Comparison of ENCODE assay signal across 16 cellular contexts in genomic region chr4:39898015-39898414, GRCh38.
A peak's percentile ranks its signal among the peaks of the same experiment; 100 is the strongest.
DNase-seq lines count a peak whose midpoint lies in the region; ATAC-seq, FAIRE-seq and TF ChIP-seq lines count a peak whose summit lies in the region.
"Had no signal": no experiment of that assay in that cellular context is flagged by ENCODE, and none has a peak within 500 bp of the region (broad histone marks: within the 10 kb centered on the region; RNA-seq: fewer than 3 reads in every experiment).

No MANE protein-coding gene starts in this region.

- H3K4me3 Mint-ChIP-seq in GM23338 (no peak overlapping the region), progenitor cell of endocrine pancreas (ENCODE audit: low read depth) (no peak overlapping the region)
- H3K4me3 Mint-ChIP-seq: B cell; CD4-positive, alpha-beta T cell had no signal

- H3K79me1 ChIP-seq in H1 (ENCODE audit: low read depth, low read length): no peaks in the 10 kb centered on the region

- peaks cover 70% of the 10 kb centered on the region for H3K36me3 Mint-ChIP-seq in GM23338 (ENCODE audit: low read depth)
- H3K36me3 Mint-ChIP-seq in progenitor cell of endocrine pancreas (ENCODE audit: insufficient read depth): peaks cover 34% of the 10 kb centered on the region

- peaks cover 19% of the 10 kb centered on the region for H3K4me1 Mint-ChIP-seq in GM23338
- peaks cover 10% of the 10 kb centered on the region for H3K4me1 Mint-ChIP-seq in progenitor cell of endocrine pancreas (ENCODE audit: low read depth)

- H2BK15ac ChIP-seq in H1 (ENCODE audit: low read length): no peak overlapping the region

- no peak overlapping the region for H2BK12ac ChIP-seq in H1 (ENCODE audit: low read depth, low read length)

- H3K79me2 ChIP-seq in GM23338 (replicated peaks; ENCODE audit: insufficient read depth) (no peaks in the 10 kb centered on the region), H1 (ENCODE audit: control insufficient read depth in 1 of 2, insufficient read depth in 2 of 2, low read length in 2 of 2) (no peaks in the 10 kb centered on the region)

- no peak overlapping the region for H4K91ac ChIP-seq in H1 (replicated peaks; ENCODE audit: insufficient read length, low read length)

- POLR2A ChIA-PET in Panc1 (lab: Charles Lee) (no interaction called here), H1 (lab: Charles Lee; ENCODE audit: partially characterized antibody) (interaction anchor here (0.6 to 0.8 kb wide), 2 partner anchors 10 to 76 kb away, joined by 3 to 4 read pairs; no protein-coding TSS in a partner anchor)

- H4K20me1 ChIP-seq in GM23338 (replicated peaks; ENCODE audit: insufficient read depth) (no peaks in the 10 kb centered on the region), H1 (replicated peaks in 1 of 2; ENCODE audit: control insufficient read depth in 1 of 2, insufficient read depth in 2 of 2, low read length in 2 of 2) (no peaks in the 10 kb centered on the region)

- no peak for TF ChIP-seq EP300 in H1 (IDR thresholded peaks at IDR 0.05; ENCODE audit: borderline replicate concordance in 1 of 2, low read depth in 2 of 2, low read length in 2 of 2)
- TF ChIP-seq EP300 in gastroesophageal sphincter (IDR thresholded peaks at IDR 0.05): no peak

- no peak for TF ChIP-seq RAD21 in H1 (IDR thresholded peaks at IDR 0.05 in 1 of 2, conservative IDR thresholded peaks at IDR 0.05 in 1 of 2; ENCODE audit: low read depth in 2 of 2, low read length in 2 of 2)

- CTCF ChIA-PET in Panc1 (lab: Charles Lee) (interaction anchor here (0.6 kb wide), 3 partner anchors 325 to 1004 kb away, joined by 3 to 4 read pairs (median 4); no protein-coding TSS in a partner anchor), H1 (lab: Charles Lee; ENCODE audit: partially characterized antibody) (interaction anchor here (0.6 to 1.6 kb wide), 5 partner anchors 12 to 199 kb away, joined by 3 to 4 read pairs (median 3); no protein-coding TSS in a partner anchor)

- no peak overlapping the region for H3K9ac ChIP-seq in H1 (replicated peaks in 1 of 4; ENCODE audit: extremely low read depth in 1 of 4, low read depth in 3 of 4, low read length in 3 of 4)
- H3K9ac ChIP-seq: BLaER1 treated with 17β-estradiol and CSF1 and Interleukin-3, amounts not matched to agents 10 nM and 100 nM had no signal

- no peak for ATAC-seq in GM23338
- ATAC-seq in Panc1: no peak
- no peak for ATAC-seq in gastroesophageal sphincter
- no peak for ATAC-seq in sciatic nerve

- H2BK120ac ChIP-seq in H1 (replicated peaks; ENCODE audit: low read depth, low read length): no peak overlapping the region

- H4K8ac ChIP-seq in H1 (ENCODE audit: extremely low read depth, insufficient read depth, low read length): no peak overlapping the region

- H3K4ac ChIP-seq in H1 (replicated peaks; ENCODE audit: insufficient read length, low read depth, low read length): no peak overlapping the region

- no peak overlapping the region for H2AK5ac ChIP-seq in H1 (ENCODE audit: low read depth, low read length)

- WGBS in H1 (ENCODE audit: extremely low coverage in 1 of 2, insufficient coverage in 1 of 2, insufficient read length in 1 of 2, insufficient replicate concordance in 2 of 2, low coverage in 1 of 2, low lambda C conversion rate in 2 of 2, missing lambda C conversion rate in 1 of 2), 2 experiments: 83% methylated on average over 1 of the region's 1 CpG; no CpG with 5 or more reads in 1 of the 2 experiments
- WGBS in gastroesophageal sphincter (ENCODE audit: low coverage in 1 of 2), 2 donors: 85 to 94% methylated on average over 1 of the region's 1 CpG

- no peak overlapping the region for H4K5ac ChIP-seq in H1 (ENCODE audit: insufficient read length, low read depth, low read length)

- no peaks in the 10 kb centered on the region for H3K9me3 Mint-ChIP-seq in GM23338
- H3K9me3 Mint-ChIP-seq in progenitor cell of endocrine pancreas (ENCODE audit: low read depth): no peaks in the 10 kb centered on the region
- H3K9me3 Mint-ChIP-seq: CD4-positive, alpha-beta T cell had no signal

- H3K56ac ChIP-seq in H1 (replicated peaks; ENCODE audit: insufficient read length, low read depth, low read length): no peak overlapping the region

- H3K4me1 ChIP-seq in GM23338 (ENCODE audit: insufficient read depth) (peaks cover 13% of the 10 kb centered on the region; the same call in 1 of the 2 replicates), Panc1 (ENCODE audit: control insufficient read depth, insufficient read depth, low read length) (no peaks in the 10 kb centered on the region), H1 (replicated peaks in 1 of 4; ENCODE audit: control insufficient read depth in 3 of 4, insufficient read depth in 4 of 4, low read length in 3 of 4) (peaks cover 0 to 6% (median 2%) of the 10 kb centered on the region in 4 experiments; a peak in 2 of 7 replicates), gastroesophageal sphincter (no peaks in the 10 kb centered on the region)
- H3K4me1 ChIP-seq: BLaER1 treated with 17β-estradiol and CSF1 and Interleukin-3, amounts not matched to agents 10 nM and 100 nM had no signal

- H3K36me3 ChIP-seq in GM23338 (ENCODE audit: insufficient read depth) (peaks cover 26% of the 10 kb centered on the region; the same call in 1 of the 2 replicates), Panc1 (ENCODE audit: control insufficient read depth, insufficient read depth, low read length) (peaks cover 29% of the 10 kb centered on the region), H1 (ENCODE audit: control insufficient read depth in 2 of 4, insufficient read depth in 4 of 4, low read length in 3 of 4) (peaks cover 0 to 84% (median 27%) of the 10 kb centered on the region in 4 experiments; a peak in 7 of 8 replicates), gastroesophageal sphincter (peaks cover 5 to 97% of the 10 kb centered on the region in 2 donors)

- in situ Hi-C loops in Panc1 (cut with HindIII; ENCODE audit: low pct_unique_long_range_greater_than_20kb, low sequenced_read_pairs): no loop called here

- no peak overlapping the region for H2BK5ac ChIP-seq in H1 (ENCODE audit: low read depth, low read length)

- no peaks in the 10 kb centered on the region for H3K23me2 ChIP-seq in H1 (ENCODE audit: low read depth, low read length)

- H3K9me3 ChIP-seq in Panc1 (ENCODE audit: control insufficient read depth, insufficient read depth, low read depth, low read length): no peaks in the 10 kb centered on the region
- H3K9me3 ChIP-seq in H1 (ENCODE audit: insufficient read depth in 2 of 2, low read depth in 1 of 2, low read length in 1 of 2): no peaks in the 10 kb centered on the region
- no peaks in the 10 kb centered on the region for H3K9me3 ChIP-seq in gastroesophageal sphincter
- H3K9me3 ChIP-seq: BLaER1 treated with 17β-estradiol and CSF1 and Interleukin-3, amounts not matched to agents 10 nM and 100 nM had no signal

- H3K23ac ChIP-seq in H1 (ENCODE audit: insufficient read length): no peak overlapping the region

- H3K14ac ChIP-seq in H1 (ENCODE audit: insufficient read length): no peak overlapping the region

- H2BK20ac ChIP-seq in H1 (ENCODE audit: low read length): no peak overlapping the region

- TSS peak; percentile 31 for BruUV-seq in Panc1 (replicated peaks; lab: Mats Ljungman, UMichigan)

- TF ChIP-seq CTCF in GM23338 (conservative IDR thresholded peaks at IDR 0.05; ENCODE audit: low read depth in 2 of 2) (no peak), Panc1 (IDR thresholded peaks at IDR 0.05) (no peak), H1 (IDR thresholded peaks at IDR 0.05; ENCODE audit: control extremely low read depth in 1 of 3, insufficient read depth in 1 of 3, low read depth in 1 of 3, low read length in 3 of 3) (no peak), progenitor cell of endocrine pancreas (IDR thresholded peaks at IDR 0.05; ENCODE audit: unreplicated experiment) (no peak), gastroesophageal sphincter (IDR thresholded peaks at IDR 0.05) (no peak)

- 0 out of 2 replicates have a peak overlapping the region, but pooled peaks have one; percentile 4 for H3K4me2 ChIP-seq in GM23338
- H3K4me2 ChIP-seq in H1 (ENCODE audit: insufficient read depth in 1 of 2, low read depth in 2 of 2, low read length in 2 of 2): no peak overlapping the region
- H3K4me2 ChIP-seq: BLaER1 treated with 17β-estradiol and CSF1 and Interleukin-3, amounts not matched to agents 10 nM and 100 nM had no signal

- H3K27me3 Mint-ChIP-seq in GM23338 (ENCODE audit: insufficient read depth, low read depth, poor library complexity) (no peaks in the 10 kb centered on the region), progenitor cell of endocrine pancreas (no peaks in the 10 kb centered on the region)
- H3K27me3 Mint-ChIP-seq: B cell; CD4-positive, alpha-beta T cell had no signal

- H3K18ac ChIP-seq in H1 (ENCODE audit: extremely low read depth, low read length): no peak overlapping the region

- H3K27ac ChIP-seq in GM23338 (ENCODE audit: low read depth) (peak overlapping the region; percentile 64), Panc1 (ENCODE audit: low read length) (no peak overlapping the region), H1 (ENCODE audit: low read depth, low read length) (no peak overlapping the region), gastroesophageal sphincter (no peak overlapping the region)
- H3K27ac ChIP-seq: BLaER1 treated with 17β-estradiol and CSF1 and Interleukin-3, amounts not matched to agents 10 nM and 100 nM had no signal

- no peak for FAIRE-seq in H1 (lab: Jason Lieb, UNC)
- FAIRE-seq: GM12892 had no signal

- DNase-seq in GM23338 (ENCODE audit: low spot score): peak; percentile 38
- no peak for DNase-seq in Panc1 (ENCODE audit: low read depth, low spot score)
- DNase-seq in H1 (ENCODE audit: low read depth in 1 of 2, low spot score in 2 of 2): no peak
- no peak for DNase-seq in progenitor cell of endocrine pancreas (ENCODE audit: low spot score, unreplicated experiment)
- no peak for DNase-seq in H4 (ENCODE audit: low spot score)
- no peak for DNase-seq in sciatic nerve (ENCODE audit: low spot score)
- DNase-seq: CD4-positive, alpha-beta T cell; DMS153; DMS79; GDM1; GOT3; HCEC 1CT had no signal

- H3K27ac Mint-ChIP-seq in GM23338 (peak overlapping the region; percentile 57), progenitor cell of endocrine pancreas (peak overlapping the region; percentile 51)
- H3K27ac Mint-ChIP-seq: B cell; CD4-positive, alpha-beta T cell had no signal

- H3K9me2 ChIP-seq in GM23338 (ENCODE audit: insufficient read depth): no peaks in the 10 kb centered on the region

- H3K27me3 ChIP-seq in GM23338 (ENCODE audit: insufficient read depth): no peaks in the 10 kb centered on the region
- H3K27me3 ChIP-seq in Panc1 (ENCODE audit: control insufficient read depth, insufficient read depth, low read length): no peaks in the 10 kb centered on the region
- no peaks in the 10 kb centered on the region for H3K27me3 ChIP-seq in H1 (replicated peaks in 1 of 4; ENCODE audit: control insufficient read depth in 3 of 4, extremely low read depth in 1 of 4, insufficient read depth in 3 of 4, low read length in 3 of 4)
- no peaks in the 10 kb centered on the region for H3K27me3 ChIP-seq in gastroesophageal sphincter
- H3K27me3 ChIP-seq: BLaER1 treated with 17β-estradiol and CSF1 and Interleukin-3, amounts not matched to agents 10 nM and 100 nM had no signal

- TF ChIP-seq POLR2A in H1 (IDR thresholded peaks at IDR 0.05; ENCODE audit: control extremely low read depth in 1 of 2, low read depth in 2 of 2, low read length in 2 of 2) (no peak), gastroesophageal sphincter (IDR thresholded peaks at IDR 0.05) (no peak)

- no peaks in the 10 kb centered on the region for H3F3A ChIP-seq in GM23338 (replicated peaks; ENCODE audit: low read depth)

- no peak overlapping the region for H3K4me3 ChIP-seq in GM23338
- H3K4me3 ChIP-seq in Panc1 (ENCODE audit: low read depth in 2 of 2, low read length in 2 of 2): no peak overlapping the region
- no peak overlapping the region for H3K4me3 ChIP-seq in H1 (ENCODE audit: extremely low read depth in 1 of 4, insufficient read depth in 2 of 4, low read depth in 3 of 4, low read length in 4 of 4)
- no peak overlapping the region for H3K4me3 ChIP-seq in gastroesophageal sphincter
- H3K4me3 ChIP-seq: BLaER1 treated with 17β-estradiol and CSF1 and Interleukin-3, amounts not matched to agents 10 nM and 100 nM had no signal

- H2AFZ ChIP-seq in GM23338 (no peak overlapping the region), H1 (ENCODE audit: low read length) (no peak overlapping the region)

- intact Hi-C loops in Panc1 (cut with micrococcal nuclease; ENCODE audit: unreplicated experiment) (no loop called here), sciatic nerve (cut with DNase I) (no loop called here)
